ENCODE assay signal across 1 cellular context in the genomic region with DNA sequence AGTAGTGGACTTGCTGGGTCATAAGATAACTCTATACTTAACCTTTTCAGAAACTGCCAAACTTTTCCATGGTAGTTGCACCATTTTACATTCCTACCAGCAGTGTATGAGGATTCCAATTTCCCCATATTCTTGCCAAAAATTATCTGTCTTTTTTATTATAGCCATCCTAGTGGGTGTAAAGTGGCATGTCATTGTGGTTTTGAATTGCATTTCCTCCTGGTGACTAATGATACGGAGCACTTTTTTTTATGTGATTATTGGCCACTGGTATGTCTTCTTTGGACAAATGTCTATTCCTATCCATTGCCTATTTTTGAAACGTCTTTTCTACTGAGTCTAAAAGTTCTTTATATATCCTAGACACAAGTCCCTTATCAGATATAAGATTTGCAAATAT.
TF ChIP-seq lines count a peak whose summit lies in the region.

No MANE protein-coding gene starts in this region.

TF ChIP-seq in K562, 482 proteins besides CTCF, POLR2A, EP300 and RAD21 (continued from another document and continues in another):
- no peak for TF ChIP-seq KDM5B (IDR thresholded peaks at IDR 0.05; ENCODE audit: insufficient replicate concordance, low read depth, low read length)
- TF ChIP-seq ZZZ3 (IDR thresholded peaks at IDR 0.05), result no peak
- TF ChIP-seq RCOR1 (IDR thresholded peaks at IDR 0.05; ENCODE audit: borderline replicate concordance in 1 of 2, low read depth in 2 of 2, low read length in 2 of 2), result no peak
- no peak for TF ChIP-seq HNRNPUL1 (IDR thresholded peaks at IDR 0.05; ENCODE audit: low read length)
- no peak for TF ChIP-seq SAFB (IDR thresholded peaks at IDR 0.05; ENCODE audit: borderline replicate concordance, low read depth, low read length)
- TF ChIP-seq MEF2D (tag; conservative IDR thresholded peaks at IDR 0.05; ENCODE audit: low read depth), result no peak
- TF ChIP-seq, protein P1, sequence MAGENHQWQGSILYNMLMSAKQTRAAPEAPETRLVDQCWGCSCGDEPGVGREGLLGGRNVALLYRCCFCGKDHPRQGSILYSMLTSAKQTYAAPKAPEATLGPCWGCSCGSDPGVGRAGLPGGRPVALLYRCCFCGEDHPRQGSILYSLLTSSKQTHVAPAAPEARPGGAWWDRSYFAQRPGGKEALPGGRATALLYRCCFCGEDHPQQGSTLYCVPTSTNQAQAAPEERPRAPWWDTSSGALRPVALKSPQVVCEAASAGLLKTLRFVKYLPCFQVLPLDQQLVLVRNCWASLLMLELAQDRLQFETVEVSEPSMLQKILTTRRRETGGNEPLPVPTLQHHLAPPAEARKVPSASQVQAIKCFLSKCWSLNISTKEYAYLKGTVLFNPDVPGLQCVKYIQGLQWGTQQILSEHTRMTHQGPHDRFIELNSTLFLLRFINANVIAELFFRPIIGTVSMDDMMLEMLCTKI (IDR thresholded peaks at IDR 0.05; ENCODE audit: partially characterized antibody), result no peak
- TF ChIP-seq MTA1 (IDR thresholded peaks at IDR 0.05; ENCODE audit: borderline replicate concordance), result no peak
- TF ChIP-seq ZNF695 (CRISPR knock-in tag; IDR thresholded peaks at IDR 0.05), result no peak
- no peak for TF ChIP-seq ZNF146 (CRISPR knock-in tag; IDR thresholded peaks at IDR 0.05; ENCODE audit: unreplicated experiment)
- TF ChIP-seq FOSL1 (tag; conservative IDR thresholded peaks at IDR 0.05), result peak; percentile 66
- TF ChIP-seq ZFP36 (IDR thresholded peaks at IDR 0.05; ENCODE audit: low read depth, low read length, partially characterized antibody), result no peak
- TF ChIP-seq MAFG (tag; conservative IDR thresholded peaks at IDR 0.05), result peak; percentile 26; the same call in 1 of the 2 replicates
- no peak for TF ChIP-seq SRSF7 (optimal IDR thresholded peaks at IDR 0.05; ENCODE audit: low read depth, low read length)
- TF ChIP-seq ILK (tag; IDR thresholded peaks at IDR 0.05; ENCODE audit: borderline replicate concordance, low read depth), result no peak
- no peak for TF ChIP-seq ZNF324 (CRISPR knock-in tag; IDR thresholded peaks at IDR 0.05)
- TF ChIP-seq, protein P2, sequence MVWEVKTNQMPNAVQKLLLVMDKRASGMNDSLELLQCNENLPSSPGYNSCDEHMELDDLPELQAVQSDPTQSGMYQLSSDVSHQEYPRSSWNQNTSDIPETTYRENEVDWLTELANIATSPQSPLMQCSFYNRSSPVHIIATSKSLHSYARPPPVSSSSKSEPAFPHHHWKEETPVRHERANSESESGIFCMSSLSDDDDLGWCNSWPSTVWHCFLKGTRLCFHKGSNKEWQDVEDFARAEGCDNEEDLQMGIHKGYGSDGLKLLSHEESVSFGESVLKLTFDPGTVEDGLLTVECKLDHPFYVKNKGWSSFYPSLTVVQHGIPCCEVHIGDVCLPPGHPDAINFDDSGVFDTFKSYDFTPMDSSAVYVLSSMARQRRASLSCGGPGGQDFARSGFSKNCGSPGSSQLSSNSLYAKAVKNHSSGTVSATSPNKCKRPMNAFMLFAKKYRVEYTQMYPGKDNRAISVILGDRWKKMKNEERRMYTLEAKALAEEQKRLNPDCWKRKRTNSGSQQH (CRISPR knock-in tag; IDR thresholded peaks at IDR 0.05), result no peak
- no peak for TF ChIP-seq RFX5 (IDR thresholded peaks at IDR 0.05; ENCODE audit: low read depth, low read length)
- TF ChIP-seq OTX1 (CRISPR knock-in tag; IDR thresholded peaks at IDR 0.05), result no peak
- TF ChIP-seq, protein P3, sequence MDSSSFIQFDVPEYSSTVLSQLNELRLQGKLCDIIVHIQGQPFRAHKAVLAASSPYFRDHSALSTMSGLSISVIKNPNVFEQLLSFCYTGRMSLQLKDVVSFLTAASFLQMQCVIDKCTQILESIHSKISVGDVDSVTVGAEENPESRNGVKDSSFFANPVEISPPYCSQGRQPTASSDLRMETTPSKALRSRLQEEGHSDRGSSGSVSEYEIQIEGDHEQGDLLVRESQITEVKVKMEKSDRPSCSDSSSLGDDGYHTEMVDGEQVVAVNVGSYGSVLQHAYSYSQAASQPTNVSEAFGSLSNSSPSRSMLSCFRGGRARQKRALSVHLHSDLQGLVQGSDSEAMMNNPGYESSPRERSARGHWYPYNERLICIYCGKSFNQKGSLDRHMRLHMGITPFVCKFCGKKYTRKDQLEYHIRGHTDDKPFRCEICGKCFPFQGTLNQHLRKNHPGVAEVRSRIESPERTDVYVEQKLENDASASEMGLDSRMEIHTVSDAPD (CRISPR knock-in tag; IDR thresholded peaks at IDR 0.05), result no peak
- no peak for TF ChIP-seq ZBED1 (IDR thresholded peaks at IDR 0.05)
- no peak for TF ChIP-seq NFE2L1 (tag; IDR thresholded peaks at IDR 0.05; ENCODE audit: borderline replicate concordance, low read depth)
- no peak for TF ChIP-seq SMC3 (conservative IDR thresholded peaks at IDR 0.05; ENCODE audit: insufficient read depth, low read depth, low read length)
- TF ChIP-seq, protein P4, sequence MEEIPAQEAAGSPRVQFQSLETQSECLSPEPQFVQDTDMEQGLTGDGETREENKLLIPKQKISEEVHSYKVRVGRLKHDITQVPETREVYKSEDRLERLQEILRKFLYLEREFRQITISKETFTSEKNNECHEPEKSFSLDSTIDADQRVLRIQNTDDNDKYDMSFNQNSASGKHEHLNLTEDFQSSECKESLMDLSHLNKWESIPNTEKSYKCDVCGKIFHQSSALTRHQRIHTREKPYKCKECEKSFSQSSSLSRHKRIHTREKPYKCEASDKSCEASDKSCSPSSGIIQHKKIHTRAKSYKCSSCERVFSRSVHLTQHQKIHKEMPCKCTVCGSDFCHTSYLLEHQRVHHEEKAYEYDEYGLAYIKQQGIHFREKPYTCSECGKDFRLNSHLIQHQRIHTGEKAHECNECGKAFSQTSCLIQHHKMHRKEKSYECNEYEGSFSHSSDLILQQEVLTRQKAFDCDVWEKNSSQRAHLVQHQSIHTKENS (CRISPR knock-in tag; IDR thresholded peaks at IDR 0.05), result no peak
- TF ChIP-seq, protein P5, sequence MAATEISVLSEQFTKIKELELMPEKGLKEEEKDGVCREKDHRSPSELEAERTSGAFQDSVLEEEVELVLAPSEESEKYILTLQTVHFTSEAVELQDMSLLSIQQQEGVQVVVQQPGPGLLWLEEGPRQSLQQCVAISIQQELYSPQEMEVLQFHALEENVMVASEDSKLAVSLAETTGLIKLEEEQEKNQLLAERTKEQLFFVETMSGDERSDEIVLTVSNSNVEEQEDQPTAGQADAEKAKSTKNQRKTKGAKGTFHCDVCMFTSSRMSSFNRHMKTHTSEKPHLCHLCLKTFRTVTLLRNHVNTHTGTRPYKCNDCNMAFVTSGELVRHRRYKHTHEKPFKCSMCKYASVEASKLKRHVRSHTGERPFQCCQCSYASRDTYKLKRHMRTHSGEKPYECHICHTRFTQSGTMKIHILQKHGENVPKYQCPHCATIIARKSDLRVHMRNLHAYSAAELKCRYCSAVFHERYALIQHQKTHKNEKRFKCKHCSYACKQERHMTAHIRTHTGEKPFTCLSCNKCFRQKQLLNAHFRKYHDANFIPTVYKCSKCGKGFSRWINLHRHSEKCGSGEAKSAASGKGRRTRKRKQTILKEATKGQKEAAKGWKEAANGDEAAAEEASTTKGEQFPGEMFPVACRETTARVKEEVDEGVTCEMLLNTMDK (IDR thresholded peaks at IDR 0.05; ENCODE audit: borderline replicate concordance, insufficient read depth, low read depth, low read length, poor library complexity, severe bottlenecking), result no peak
- no peak for TF ChIP-seq NFYB (IDR thresholded peaks at IDR 0.05; ENCODE audit: extremely low read depth, insufficient read length)
- TF ChIP-seq PRPF4 (IDR thresholded peaks at IDR 0.05; ENCODE audit: insufficient read depth, low read depth, low read length, poor library complexity, severe bottlenecking), result no peak
- TF ChIP-seq CBFA2T3 (IDR thresholded peaks at IDR 0.05), result peak; percentile 32; the same call in 1 of the 2 replicates
- no peak for TF ChIP-seq ESRRA (IDR thresholded peaks at IDR 0.05; ENCODE audit: borderline replicate concordance, low read depth)
- no peak for TF ChIP-seq ZNF57 (CRISPR knock-in tag; IDR thresholded peaks at IDR 0.05)
- TF ChIP-seq, protein P6, sequence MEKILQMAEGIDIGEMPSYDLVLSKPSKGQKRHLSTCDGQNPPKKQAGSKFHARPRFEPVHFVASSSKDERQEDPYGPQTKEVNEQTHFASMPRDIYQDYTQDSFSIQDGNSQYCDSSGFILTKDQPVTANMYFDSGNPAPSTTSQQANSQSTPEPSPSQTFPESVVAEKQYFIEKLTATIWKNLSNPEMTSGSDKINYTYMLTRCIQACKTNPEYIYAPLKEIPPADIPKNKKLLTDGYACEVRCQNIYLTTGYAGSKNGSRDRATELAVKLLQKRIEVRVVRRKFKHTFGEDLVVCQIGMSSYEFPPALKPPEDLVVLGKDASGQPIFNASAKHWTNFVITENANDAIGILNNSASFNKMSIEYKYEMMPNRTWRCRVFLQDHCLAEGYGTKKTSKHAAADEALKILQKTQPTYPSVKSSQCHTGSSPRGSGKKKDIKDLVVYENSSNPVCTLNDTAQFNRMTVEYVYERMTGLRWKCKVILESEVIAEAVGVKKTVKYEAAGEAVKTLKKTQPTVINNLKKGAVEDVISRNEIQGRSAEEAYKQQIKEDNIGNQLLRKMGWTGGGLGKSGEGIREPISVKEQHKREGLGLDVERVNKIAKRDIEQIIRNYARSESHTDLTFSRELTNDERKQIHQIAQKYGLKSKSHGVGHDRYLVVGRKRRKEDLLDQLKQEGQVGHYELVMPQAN (IDR thresholded peaks at IDR 0.05; ENCODE audit: borderline replicate concordance), result no peak
- TF ChIP-seq, protein P7, sequence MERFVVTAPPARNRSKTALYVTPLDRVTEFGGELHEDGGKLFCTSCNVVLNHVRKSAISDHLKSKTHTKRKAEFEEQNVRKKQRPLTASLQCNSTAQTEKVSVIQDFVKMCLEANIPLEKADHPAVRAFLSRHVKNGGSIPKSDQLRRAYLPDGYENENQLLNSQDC (CRISPR knock-in tag; IDR thresholded peaks at IDR 0.05), result no peak
- TF ChIP-seq SOX6 (IDR thresholded peaks at IDR 0.05), result no peak
- no peak for TF ChIP-seq CBFA2T2 (conservative IDR thresholded peaks at IDR 0.05)
- TF ChIP-seq, protein P8, sequence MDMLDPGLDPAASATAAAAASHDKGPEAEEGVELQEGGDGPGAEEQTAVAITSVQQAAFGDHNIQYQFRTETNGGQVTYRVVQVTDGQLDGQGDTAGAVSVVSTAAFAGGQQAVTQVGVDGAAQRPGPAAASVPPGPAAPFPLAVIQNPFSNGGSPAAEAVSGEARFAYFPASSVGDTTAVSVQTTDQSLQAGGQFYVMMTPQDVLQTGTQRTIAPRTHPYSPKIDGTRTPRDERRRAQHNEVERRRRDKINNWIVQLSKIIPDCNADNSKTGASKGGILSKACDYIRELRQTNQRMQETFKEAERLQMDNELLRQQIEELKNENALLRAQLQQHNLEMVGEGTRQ (CRISPR knock-in tag; IDR thresholded peaks at IDR 0.05), result no peak
- no peak for TF ChIP-seq SAP30 (IDR thresholded peaks at IDR 0.05; ENCODE audit: borderline replicate concordance, insufficient read depth, low read depth, low read length, poor library complexity, severe bottlenecking)
- no peak for TF ChIP-seq ASH1L (IDR thresholded peaks at IDR 0.05; ENCODE audit: borderline replicate concordance, low read depth, partially characterized antibody)
- TF ChIP-seq, protein P9, sequence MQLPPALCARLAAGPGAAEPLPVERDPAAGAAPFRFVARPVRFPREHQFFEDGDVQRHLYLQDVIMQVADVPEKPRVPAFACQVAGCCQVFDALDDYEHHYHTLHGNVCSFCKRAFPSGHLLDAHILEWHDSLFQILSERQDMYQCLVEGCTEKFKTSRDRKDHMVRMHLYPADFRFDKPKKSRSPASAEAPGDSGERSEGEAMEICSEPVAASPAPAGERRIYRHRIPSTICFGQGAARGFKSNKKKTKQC (CRISPR knock-in tag; IDR thresholded peaks at IDR 0.05), result no peak
- TF ChIP-seq SREBF1 (IDR thresholded peaks at IDR 0.05; ENCODE audit: borderline replicate concordance, low read depth, low read length), result no peak
- peak; percentile 22; the same call in 1 of the 2 replicates for TF ChIP-seq ARID1B (IDR thresholded peaks at IDR 0.05)
- TF ChIP-seq, protein P10, sequence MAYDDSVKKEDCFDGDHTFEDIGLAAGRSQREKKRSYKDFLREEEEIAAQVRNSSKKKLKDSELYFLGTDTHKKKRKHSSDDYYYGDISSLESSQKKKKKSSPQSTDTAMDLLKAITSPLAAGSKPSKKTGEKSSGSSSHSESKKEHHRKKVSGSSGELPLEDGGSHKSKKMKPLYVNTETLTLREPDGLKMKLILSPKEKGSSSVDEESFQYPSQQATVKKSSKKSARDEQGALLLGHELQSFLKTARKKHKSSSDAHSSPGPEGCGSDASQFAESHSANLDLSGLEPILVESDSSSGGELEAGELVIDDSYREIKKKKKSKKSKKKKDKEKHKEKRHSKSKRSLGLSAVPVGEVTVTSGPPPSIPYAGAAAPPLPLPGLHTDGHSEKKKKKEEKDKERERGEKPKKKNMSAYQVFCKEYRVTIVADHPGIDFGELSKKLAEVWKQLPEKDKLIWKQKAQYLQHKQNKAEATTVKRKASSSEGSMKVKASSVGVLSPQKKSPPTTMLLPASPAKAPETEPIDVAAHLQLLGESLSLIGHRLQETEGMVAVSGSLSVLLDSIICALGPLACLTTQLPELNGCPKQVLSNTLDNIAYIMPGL (CRISPR knock-in tag; IDR thresholded peaks at IDR 0.05), result no peak
- TF ChIP-seq, protein P11, sequence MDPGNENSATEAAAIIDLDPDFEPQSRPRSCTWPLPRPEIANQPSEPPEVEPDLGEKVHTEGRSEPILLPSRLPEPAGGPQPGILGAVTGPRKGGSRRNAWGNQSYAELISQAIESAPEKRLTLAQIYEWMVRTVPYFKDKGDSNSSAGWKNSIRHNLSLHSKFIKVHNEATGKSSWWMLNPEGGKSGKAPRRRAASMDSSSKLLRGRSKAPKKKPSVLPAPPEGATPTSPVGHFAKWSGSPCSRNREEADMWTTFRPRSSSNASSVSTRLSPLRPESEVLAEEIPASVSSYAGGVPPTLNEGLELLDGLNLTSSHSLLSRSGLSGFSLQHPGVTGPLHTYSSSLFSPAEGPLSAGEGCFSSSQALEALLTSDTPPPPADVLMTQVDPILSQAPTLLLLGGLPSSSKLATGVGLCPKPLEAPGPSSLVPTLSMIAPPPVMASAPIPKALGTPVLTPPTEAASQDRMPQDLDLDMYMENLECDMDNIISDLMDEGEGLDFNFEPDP (CRISPR knock-in tag; IDR thresholded peaks at IDR 0.05), result no peak
- TF ChIP-seq, protein P12, sequence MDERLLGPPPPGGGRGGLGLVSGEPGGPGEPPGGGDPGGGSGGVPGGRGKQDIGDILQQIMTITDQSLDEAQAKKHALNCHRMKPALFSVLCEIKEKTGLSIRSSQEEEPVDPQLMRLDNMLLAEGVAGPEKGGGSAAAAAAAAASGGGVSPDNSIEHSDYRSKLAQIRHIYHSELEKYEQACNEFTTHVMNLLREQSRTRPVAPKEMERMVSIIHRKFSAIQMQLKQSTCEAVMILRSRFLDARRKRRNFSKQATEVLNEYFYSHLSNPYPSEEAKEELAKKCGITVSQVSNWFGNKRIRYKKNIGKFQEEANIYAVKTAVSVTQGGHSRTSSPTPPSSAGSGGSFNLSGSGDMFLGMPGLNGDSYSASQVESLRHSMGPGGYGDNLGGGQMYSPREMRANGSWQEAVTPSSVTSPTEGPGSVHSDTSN (CRISPR knock-in tag; IDR thresholded peaks at IDR 0.05; ENCODE audit: low read depth), result no peak
- TF ChIP-seq, protein P12 (tag; conservative IDR thresholded peaks at IDR 0.05; ENCODE audit: low read depth), result no peak
- TF ChIP-seq ZNF24 (IDR thresholded peaks at IDR 0.05), result no peak
- TF ChIP-seq MAFF (IDR thresholded peaks at IDR 0.05; ENCODE audit: low read length), result peak; percentile 39; the same call in 1 of the 2 replicates
- TF ChIP-seq TAF7 (tag; IDR thresholded peaks at IDR 0.05), result no peak
